ENCODE assay signal across 31 cellular contexts in genomic region chr15:81558056-81558455, GRCh38.
"Had no signal": no experiment of that assay in that cellular context is flagged by ENCODE, and none has a peak within 500 bp of the region (broad histone marks: within the 10 kb centered on the region; RNA-seq: fewer than 3 reads in every experiment).

No MANE protein-coding gene starts in this region.

- H3K4me3 ChIP-seq: adrenal gland, ascending aorta, body of pancreas, breast epithelium, cardiac muscle cell had no signal

- ATAC-seq: activated naive CD4-positive, alpha-beta T cell treated with anti-CD3 and anti-CD28 coated beads, Interleukin-2, amount 50 U/mL, for 72 hours; activated naive CD8-positive, alpha-beta T cell treated with anti-CD3 and anti-CD28 coated beads, Interleukin-2, amount 50 U/mL, for 24 hours; activated T-cell treated with anti-CD3 and anti-CD28 coated beads, Interleukin-2, amount 50 U/mL, for 4 hours; activated T-cell treated with anti-CD3 and anti-CD28 coated beads, Interleukin-2, amount 50 U/mL, for 72 hours; activated T-helper 17 cell treated with anti-CD3 and anti-CD28 coated beads, Interleukin-2, amount 50 U/mL, for 72 hours; body of pancreas had no signal

- H3K4me1 ChIP-seq: adrenal gland, ascending aorta, body of pancreas, breast epithelium had no signal

- H3K27me3 ChIP-seq: adrenal gland, ascending aorta, body of pancreas, brain microvascular endothelial cell, breast epithelium, cardiac muscle cell had no signal

- H3K36me3 ChIP-seq: adrenal gland, ascending aorta, brain microvascular endothelial cell, breast epithelium, cardiac muscle cell had no signal

- H3K9me3 ChIP-seq: adrenal gland, ascending aorta, body of pancreas, breast epithelium had no signal

- H3K27ac ChIP-seq: adrenal gland, ascending aorta, body of pancreas, brain microvascular endothelial cell, breast epithelium, cardiac muscle cell had no signal

- DNase-seq: activated effector memory CD4-positive, alpha-beta T cell treated with anti-CD3 and anti-CD28 coated beads, Interleukin-2, amount 50 U/mL, for 16 hours; activated effector memory CD4-positive, alpha-beta T cell treated with Interleukin-2 at 50 U/mL for 16 hours; activated gamma-delta T cell; activated gamma-delta T cell treated with Interleukin-2 at 50 U/mL for 16 hours; activated naive CD4-positive, alpha-beta T cell; activated naive CD4-positive, alpha-beta T cell treated with anti-CD3 and anti-CD28 coated beads for 36 hours; activated naive CD4-positive, alpha-beta T cell treated with anti-CD3 and anti-CD28 coated beads, Interleukin-2, amount 10 ng/mL, durations not matched to agents 7 days and 5 days; activated naive CD4-positive, alpha-beta T cell treated with anti-CD3 and anti-CD28 coated beads, Interleukin-2, amount 50 U/mL, for 16 hours; activated naive CD4-positive, alpha-beta T cell treated with Interleukin-2 at 50 U/mL for 16 hours; activated naive CD8-positive, alpha-beta T cell treated with anti-CD3 and anti-CD28 coated beads for 36 hours; activated naive CD8-positive, alpha-beta T cell treated with anti-CD3 and anti-CD28 coated beads, Interleukin-2, amount 10 ng/mL, durations not matched to agents 7 days and 5 days; activated naive CD8-positive, alpha-beta T cell treated with anti-CD3 and anti-CD28 coated beads, Interleukin-2, amount 50 U/mL, for 24 hours; activated T-cell treated with anti-CD3 and anti-CD28 coated beads, Interleukin-2, amount 50 U/mL, for 24 hours; activated T-cell treated with anti-CD3 and anti-CD28 coated beads, Interleukin-2, amount 50 U/mL, for 4 hours; activated T-cell treated with anti-CD3 and anti-CD28 coated beads, Interleukin-2, amount 50 U/mL, for 48 hours; activated T-cell treated with anti-CD3 and anti-CD28 coated beads, Interleukin-2, amount 50 U/mL, for 72 hours; adrenal gland; amniotic stem cell; amygdala; anterior cingulate cortex; aorta; body of pancreas; brain microvascular endothelial cell; caudate nucleus; central memory CD4-positive, alpha-beta T cell; cerebellar nuclear complex had no signal
